In genomic region chr3:25474000-25474399, GRCh38 we compare ENCODE assay signal across 1 cellular context.
TF ChIP-seq lines count a peak whose summit lies in the region.

No MANE protein-coding gene starts in this region.

TF ChIP-seq in endothelial cell of umbilical vein, 7 proteins besides CTCF, POLR2A, EP300 and RAD21:
- TF ChIP-seq MAX (IDR thresholded peaks at IDR 0.05; ENCODE audit: insufficient read depth, insufficient read length) (no peak), GATA2 (IDR thresholded peaks at IDR 0.05; ENCODE audit: insufficient read depth, insufficient read length, low read depth, low read length) (no peak), MYC (IDR thresholded peaks at IDR 0.05; ENCODE audit: low read depth, low read length) (no peak), EZH2 (IDR thresholded peaks at IDR 0.05; ENCODE audit: borderline replicate concordance, low read depth, low read length, severe bottlenecking) (no peak), POLR2AphosphoS5 (IDR thresholded peaks at IDR 0.05; ENCODE audit: insufficient read depth, low read depth, low read length) (no peak), FOS (IDR thresholded peaks at IDR 0.05; ENCODE audit: borderline replicate concordance, insufficient read depth, low read length) (no peak)
